1 cellular context compared by ENCODE assay signal in genomic region chr3:184333190-184333589, GRCh38.
TF ChIP-seq lines count a peak whose summit lies in the region.

No MANE protein-coding gene starts in this region.

TF ChIP-seq in K562, 482 proteins besides CTCF, POLR2A, EP300 and RAD21 (continued from another document):
- TF ChIP-seq ZBTB40 (IDR thresholded peaks at IDR 0.05) (no peak), ZBTB40 (CRISPR knock-in tag; IDR thresholded peaks at IDR 0.05) (no peak), HDGF (IDR thresholded peaks at IDR 0.05) (no peak), PTBP1 (IDR thresholded peaks at IDR 0.05; ENCODE audit: low read depth, low read length) (no peak), MAFF (IDR thresholded peaks at IDR 0.05; ENCODE audit: low read length) (no peak), HBP1 (CRISPR knock-in tag; IDR thresholded peaks at IDR 0.05) (no peak), U2AF1 (optimal IDR thresholded peaks at IDR 0.05; ENCODE audit: low read depth, low read length) (no peak), CSDE1 (IDR thresholded peaks at IDR 0.05) (no peak), ZNF785 (CRISPR knock-in tag; IDR thresholded peaks at IDR 0.05) (no peak), DPF2 (IDR thresholded peaks at IDR 0.05) (peak; percentile 54; the same call in 1 of the 2 replicates), USF2 (CRISPR knock-in tag; IDR thresholded peaks at IDR 0.05) (no peak), ZFX (CRISPR knock-in tag; IDR thresholded peaks at IDR 0.05) (no peak), CHCHD3 (CRISPR knock-in tag; IDR thresholded peaks at IDR 0.05) (no peak), HNRNPK (IDR thresholded peaks at IDR 0.05; ENCODE audit: low read depth, low read length, poor library complexity, severe bottlenecking) (no peak), ZNF592 (IDR thresholded peaks at IDR 0.05) (0 out of 2 replicates have a peak, but pooled peaks have one; percentile 19), ZSCAN29 (IDR thresholded peaks at IDR 0.05) (no peak), MEF2A (IDR thresholded peaks at IDR 0.05; ENCODE audit: control insufficient read depth, low read depth, low read length) (no peak), MBD1 (CRISPR knock-in tag; IDR thresholded peaks at IDR 0.05) (no peak), EHMT2 (IDR thresholded peaks at IDR 0.05) (no peak), ZNF76 (CRISPR knock-in tag; IDR thresholded peaks at IDR 0.05; ENCODE audit: borderline replicate concordance) (no peak), NCOA6 (IDR thresholded peaks at IDR 0.05) (no peak), CAMTA2 (CRISPR knock-in tag; conservative IDR thresholded peaks at IDR 0.05) (no peak), ZNF398 (CRISPR knock-in tag; IDR thresholded peaks at IDR 0.05) (no peak), YY1 (IDR thresholded peaks at IDR 0.05; ENCODE audit: borderline replicate concordance in 1 of 3, control insufficient read depth in 1 of 3, extremely low read depth in 1 of 3, insufficient read depth in 3 of 3, insufficient read length in 1 of 3, insufficient replicate concordance in 2 of 3, low read depth in 1 of 3, low read length in 2 of 3) (peak in 1 of 3 experiments; percentile 13), POLR2AphosphoS5 (IDR thresholded peaks at IDR 0.05; ENCODE audit: control insufficient read depth, insufficient read depth, low read depth, low read length) (peak; percentile 1; the same call in 1 of the 2 replicates), ZNF764 (CRISPR knock-in tag; IDR thresholded peaks at IDR 0.05; ENCODE audit: low read depth) (no peak)
